Comparison of ENCODE assay signal across 13 cellular contexts in genomic region chr18:3867768-3868445, GRCh38.
DNase-seq lines count a peak whose midpoint lies in the region; FAIRE-seq and TF ChIP-seq lines count a peak whose summit lies in the region.
"Had no signal": no experiment of that assay in that cellular context is flagged by ENCODE, and none has a peak within 500 bp of the region (broad histone marks: within the 10 kb centered on the region; RNA-seq: fewer than 3 reads in every experiment).

No MANE protein-coding gene starts in this region.

- no peak overlapping the region for H3K4me3 ChIP-seq in fibroblast of mammary gland (ENCODE audit: control insufficient read depth, low read depth, low read length)
- no peak overlapping the region for H3K4me3 ChIP-seq in ovary
- H3K4me3 ChIP-seq: prostate gland, stomach had no signal

- 9 to 12% (median 11%) methylated on average over 8 of the region's 8 CpGs for WGBS in ovary, 3 donors

- H3K36me3 ChIP-seq in ovary: no peaks in the 10 kb centered on the region
- H3K36me3 ChIP-seq: prostate gland, stomach had no signal

- H3K9me3 ChIP-seq in ovary: no peaks in the 10 kb centered on the region
- H3K9me3 ChIP-seq: prostate gland, stomach had no signal

- H3K27me3 ChIP-seq in ovary: no peaks in the 10 kb centered on the region

- DNase-seq in D721Med (ENCODE audit: insufficient read length, low spot score): no peak
- DNase-seq in NCI-H1092 treated with DMSO at 0.1 percent for 48 hours (lab: John Stamatoyannopoulos, UW): peak; percentile 81
- DNase-seq in fibroblast of mammary gland (ENCODE audit: low read depth): peak; percentile 47
- DNase-seq in putamen (ENCODE audit: low spot score): peak; percentile 47
- no peak for DNase-seq in activated CD4-positive, alpha-beta T cell treated with anti-CD3 and anti-CD28 coated beads for 48 hours
- no peak for DNase-seq in ovary
- no peak for DNase-seq in EL
- no peak for DNase-seq in NCI-H748 treated with DMSO at 0.1 percent for 48 hours (lab: John Stamatoyannopoulos, UW)
- DNase-seq: activated CD8-positive, alpha-beta T cell treated with anti-CD3 and anti-CD28 coated beads for 36 hours; Calu3; left colon; stomach had no signal

- no peak for TF ChIP-seq POLR2A in ovary (IDR thresholded peaks at IDR 0.05)

- no peak overlapping the region for H3K27ac ChIP-seq in ovary

- intact Hi-C loops in ovary (cut with DNase I): no loop called here

- peak; percentile 67 for FAIRE-seq in D721Med (lab: Jason Lieb, UNC)

- H3K4me1 ChIP-seq in ovary (ENCODE audit: insufficient read depth): no peaks in the 10 kb centered on the region
- H3K4me1 ChIP-seq: prostate gland had no signal

- TF ChIP-seq CTCF in D721Med (IDR thresholded peaks at IDR 0.05; ENCODE audit: insufficient read depth, missing control alignments) (no peak), fibroblast of mammary gland (conservative IDR thresholded peaks at IDR 0.05; ENCODE audit: control insufficient read depth, insufficient read depth, low read depth, low read length) (no peak), ovary (IDR thresholded peaks at IDR 0.05) (no peak)

- TF ChIP-seq EP300 in ovary (IDR thresholded peaks at IDR 0.05): no peak

Comparison
In these comparisons a context has a peak if more than half of its experiments do, and no peak if none do; other contexts are left out.
1. DNase-seq: peak in NCI-H1092 treated with DMSO at 0.1 percent for 48 hours (single experiment), fibroblast of mammary gland (single experiment) and putamen (single experiment); none in D721Med (single experiment), activated CD4-positive, alpha-beta T cell treated with anti-CD3 and anti-CD28 coated beads for 48 hours (single experiment), ovary (0 of 5), EL (single experiment) and NCI-H748 treated with DMSO at 0.1 percent for 48 hours (single experiment).